In the genomic region with DNA sequence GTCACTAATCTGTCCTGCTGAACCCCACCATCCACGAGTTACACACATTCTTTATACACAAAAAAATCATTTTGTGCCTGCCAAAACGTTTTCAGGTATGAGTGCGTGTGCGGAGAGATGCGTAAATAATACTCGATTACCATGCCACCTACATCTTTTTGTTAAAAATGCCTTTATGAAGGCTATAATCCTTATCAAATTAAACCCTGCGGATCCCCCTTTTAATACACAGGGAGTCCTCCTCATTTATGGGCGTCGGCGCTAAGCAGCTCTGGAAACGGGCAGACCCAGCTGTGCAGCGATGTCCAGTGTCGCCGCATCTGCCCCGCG, we compare ENCODE assay signal across 11 cellular contexts.
DNase-seq lines count a peak whose midpoint lies in the region; ATAC-seq, FAIRE-seq and TF ChIP-seq lines count a peak whose summit lies in the region.
"Had no signal": no experiment of that assay in that cellular context is flagged by ENCODE, and none has a peak within 500 bp of the region (broad histone marks: within the 10 kb centered on the region; RNA-seq: fewer than 3 reads in every experiment).

No MANE protein-coding gene starts in this region.

- FAIRE-seq in astrocyte (lab: Jason Lieb, UNC) (no peak), GM12892 (lab: Jason Lieb, UNC) (no peak)

- TF ChIP-seq CTCF in astrocyte (IDR thresholded peaks at IDR 0.05; ENCODE audit: insufficient read depth, low read depth, low read length) (no peak), mesothelial cell of epicardium (IDR thresholded peaks at IDR 0.05; ENCODE audit: unreplicated experiment) (no peak), testis (IDR thresholded peaks at IDR 0.05) (no peak)

- 5 to 13% methylated on average over 16 of the region's 16 CpGs for WGBS in testis, 2 donors

- H3K9me3 ChIP-seq in astrocyte (ENCODE audit: insufficient read depth, low read depth, low read length) = no peaks in the 10 kb centered on the region
- H3K9me3 ChIP-seq in testis = no peaks in the 10 kb centered on the region
- H3K9me3 ChIP-seq: neutrophil, SJCRH30 had no signal

- H3K4me2 ChIP-seq in astrocyte (ENCODE audit: low read length) = peak overlapping the region; percentile 84

- no peaks in the 10 kb centered on the region for H3K9me3 Mint-ChIP-seq in activated naive CD4-positive, alpha-beta T cell treated with anti-CD3 and anti-CD28 coated beads, Interleukin-2, amount 10 ng/mL, durations not matched to agents 7 days and 5 days
- no peaks in the 10 kb centered on the region for H3K9me3 Mint-ChIP-seq in activated naive CD4-positive, alpha-beta T cell treated with anti-CD3 and anti-CD28 coated beads, Interleukin-2, amount 50 U/mL, for 72 hours
- H3K9me3 Mint-ChIP-seq in astrocyte (ENCODE audit: unreplicated experiment) (peaks cover 4% of the 10 kb centered on the region), mesothelial cell of epicardium (no peaks in the 10 kb centered on the region)

- CTCF ChIA-PET in activated naive CD4-positive, alpha-beta T cell treated with anti-CD3 and anti-CD28 coated beads, Interleukin-2, amount 10 ng/mL, durations not matched to agents 7 days and 5 days (lab: Charles Lee) = no interaction called here

- peak overlapping the region; percentile 66 for H3K27ac Mint-ChIP-seq in activated naive CD4-positive, alpha-beta T cell treated with anti-CD3 and anti-CD28 coated beads, Interleukin-2, amount 10 ng/mL, durations not matched to agents 7 days and 5 days
- H3K27ac Mint-ChIP-seq in activated naive CD4-positive, alpha-beta T cell treated with anti-CD3 and anti-CD28 coated beads, Interleukin-2, amount 50 U/mL, for 72 hours = peak overlapping the region in 1 of 2 donors; percentile 84
- H3K27ac Mint-ChIP-seq in astrocyte (ENCODE audit: unreplicated experiment) (peak overlapping the region; percentile 81), mesothelial cell of epicardium (peak overlapping the region; percentile 76)

- H3K4me1 Mint-ChIP-seq in activated naive CD4-positive, alpha-beta T cell treated with anti-CD3 and anti-CD28 coated beads, Interleukin-2, amount 10 ng/mL, durations not matched to agents 7 days and 5 days = peaks cover 18% of the 10 kb centered on the region
- H3K4me1 Mint-ChIP-seq in astrocyte (ENCODE audit: low read depth, unreplicated experiment) (peaks cover 7% of the 10 kb centered on the region), mesothelial cell of epicardium (peaks cover 22% of the 10 kb centered on the region)

- DNase-seq in activated naive CD4-positive, alpha-beta T cell treated with anti-CD3 and anti-CD28 coated beads, Interleukin-2, amount 10 ng/mL, durations not matched to agents 7 days and 5 days = no peak
- DNase-seq in activated naive CD4-positive, alpha-beta T cell treated with anti-CD3 and anti-CD28 coated beads, Interleukin-2, amount 50 U/mL, for 72 hours (ENCODE audit: low spot score in 2 of 2) = no peak
- DNase-seq in astrocyte (ENCODE audit: low read depth) = no peak
- no peak for DNase-seq in mesothelial cell of epicardium (ENCODE audit: low spot score in 2 of 2, unreplicated experiment in 2 of 2)
- no peak for DNase-seq in testis
- DNase-seq in GM12892 (ENCODE audit: insufficient read length) = no peak
- DNase-seq: COR-L47, SJCRH30 had no signal

- H3K9ac ChIP-seq in astrocyte (ENCODE audit: low read length) = no peak overlapping the region

- peak overlapping the region; percentile 76 for H3K4me3 Mint-ChIP-seq in activated naive CD4-positive, alpha-beta T cell treated with anti-CD3 and anti-CD28 coated beads, Interleukin-2, amount 10 ng/mL, durations not matched to agents 7 days and 5 days
- H3K4me3 Mint-ChIP-seq in astrocyte (ENCODE audit: unreplicated experiment) (peak overlapping the region; percentile 87), mesothelial cell of epicardium (peak overlapping the region; percentile 80)

- peak overlapping the region; percentile 78 for H2AFZ ChIP-seq in astrocyte (ENCODE audit: low read depth, low read length)

- peaks cover 85% of the 10 kb centered on the region for H3K27me3 Mint-ChIP-seq in activated naive CD4-positive, alpha-beta T cell treated with anti-CD3 and anti-CD28 coated beads, Interleukin-2, amount 10 ng/mL, durations not matched to agents 7 days and 5 days
- H3K27me3 Mint-ChIP-seq in astrocyte (ENCODE audit: low read depth, unreplicated experiment) (peaks cover 76% of the 10 kb centered on the region), mesothelial cell of epicardium (ENCODE audit: low read depth) (peaks cover 87% of the 10 kb centered on the region)

- H3K4me3 ChIP-seq in astrocyte (ENCODE audit: insufficient read depth, low read depth, low read length) (peak overlapping the region; percentile 31), testis (peak overlapping the region; percentile 34 to 35)
- H3K4me3 ChIP-seq: SJCRH30 had no signal

- H3K36me3 Mint-ChIP-seq in activated naive CD4-positive, alpha-beta T cell treated with anti-CD3 and anti-CD28 coated beads, Interleukin-2, amount 10 ng/mL, durations not matched to agents 7 days and 5 days = peaks cover 1% of the 10 kb centered on the region
- H3K36me3 Mint-ChIP-seq in activated naive CD4-positive, alpha-beta T cell treated with anti-CD3 and anti-CD28 coated beads, Interleukin-2, amount 50 U/mL, for 72 hours = peaks cover 5 to 7% of the 10 kb centered on the region in 2 donors
- H3K36me3 Mint-ChIP-seq in astrocyte (ENCODE audit: low read depth, unreplicated experiment) (no peaks in the 10 kb centered on the region), mesothelial cell of epicardium (no peaks in the 10 kb centered on the region)

- ATAC-seq in activated naive CD4-positive, alpha-beta T cell treated with anti-CD3 and anti-CD28 coated beads, Interleukin-2, amount 50 U/mL, for 72 hours = no peak
- ATAC-seq in GM18505 (IDR thresholded peaks at IDR 0.05; ENCODE audit: unreplicated experiment) (no peak), HG02759 (IDR thresholded peaks at IDR 0.05; ENCODE audit: unreplicated experiment) (no peak)

- H3K36me3 ChIP-seq in astrocyte (ENCODE audit: insufficient read depth, low read length) (no peaks in the 10 kb centered on the region), testis (ENCODE audit: low read depth, missing control alignments) (no peaks in the 10 kb centered on the region)
- H3K36me3 ChIP-seq: neutrophil, SJCRH30 had no signal

- no peaks in the 10 kb centered on the region for H4K20me1 ChIP-seq in astrocyte (ENCODE audit: insufficient read depth, low read length)

- H3K4me1 ChIP-seq in astrocyte (ENCODE audit: insufficient read depth, low read length) (peaks cover 11% of the 10 kb centered on the region), testis (no peaks in the 10 kb centered on the region)
- H3K4me1 ChIP-seq: SJCRH30 had no signal

- intact Hi-C loops in testis (cut with DNase I; ENCODE audit: low total_unique reads) = no loop called here

- H3K27me3 ChIP-seq in astrocyte (ENCODE audit: insufficient read depth, low read length) (peaks cover 69% of the 10 kb centered on the region), testis (no peaks in the 10 kb centered on the region)
- H3K27me3 ChIP-seq: SJCRH30 had no signal

- H3K27ac ChIP-seq in astrocyte (ENCODE audit: low read depth, low read length) = no peak overlapping the region
- H3K27ac ChIP-seq in testis = peak overlapping the region in 1 of 2 donors; percentile 16
- H3K27ac ChIP-seq: neutrophil, SJCRH30 had no signal

- no peak for TF ChIP-seq POLR2A in testis (IDR thresholded peaks at IDR 0.05)
- no peak for TF ChIP-seq POLR2A in GM12892 (IDR thresholded peaks at IDR 0.05; ENCODE audit: low read depth, low read length)
- no peak for TF ChIP-seq POLR2A in GM18505 (IDR thresholded peaks at IDR 0.05; ENCODE audit: borderline replicate concordance, extremely low read depth, insufficient read depth, insufficient read length)

- H3K79me2 ChIP-seq in astrocyte (ENCODE audit: insufficient read depth, low read length) = no peaks in the 10 kb centered on the region
